ENCODE assay signal across 8 cellular contexts in genomic region chr9:94165592-94166236, GRCh38.
A peak's percentile ranks its signal among the peaks of the same experiment; 100 is the strongest.
DNase-seq lines count a peak whose midpoint lies in the region; ATAC-seq and TF ChIP-seq lines count a peak whose summit lies in the region.

No MANE protein-coding gene starts in this region.

- peaks cover 18% of the 10 kb centered on the region for H3K36me3 Mint-ChIP-seq in CD4-positive, alpha-beta T cell (ENCODE audit: low read depth)

- no peaks in the 10 kb centered on the region for H3K9me3 ChIP-seq in CD4-positive, alpha-beta T cell (ENCODE audit: control insufficient read depth, low read length)

- H3K27ac Mint-ChIP-seq in CD4-positive, alpha-beta T cell: peak overlapping the region; percentile 98

- CTCF ChIA-PET in CD4-positive, alpha-beta T cell (lab: Charles Lee): interaction anchor here (1.3 kb wide), 1 partner anchor 48 kb away, joined by 3 read pairs; no protein-coding TSS in a partner anchor

- no peaks in the 10 kb centered on the region for H3K27me3 Mint-ChIP-seq in CD4-positive, alpha-beta T cell

- peak overlapping the region; percentile 94 for H3K4me3 Mint-ChIP-seq in CD4-positive, alpha-beta T cell

- H3K27ac ChIP-seq in CD4-positive, alpha-beta T cell (ENCODE audit: low read depth, low read length): peak overlapping the region; percentile 95

- no peaks in the 10 kb centered on the region for H3K27me3 ChIP-seq in CD4-positive, alpha-beta T cell (ENCODE audit: control insufficient read depth, insufficient read depth, low read length)

- ATAC-seq in CD4-positive, alpha-beta T cell (ENCODE audit: poor library complexity): peak; percentile 88

- TF ChIP-seq CTCF in CD4-positive, alpha-beta T cell (IDR thresholded peaks at IDR 0.05): no peak
- no peak for TF ChIP-seq CTCF in GM20000 (IDR thresholded peaks at IDR 0.05; ENCODE audit: extremely low read depth, missing control alignments)

- no peaks in the 10 kb centered on the region for H3K9me3 Mint-ChIP-seq in CD4-positive, alpha-beta T cell

- peaks cover 59% of the 10 kb centered on the region for H3K4me1 Mint-ChIP-seq in CD4-positive, alpha-beta T cell (ENCODE audit: low read depth)

- DNase-seq in CD4-positive, alpha-beta T cell: peak; percentile 91 to 98 (median 94)
- DNase-seq in GM20000 (ENCODE audit: low spot score) (peak; percentile 98), HS-5 (ENCODE audit: low read depth) (peak; percentile 91), NK-92 (lab: John Stamatoyannopoulos, UW; ENCODE audit: unreplicated experiment) (peak; percentile 79), lung microvascular endothelial cell (ENCODE audit: low read depth in 2 of 2) (peak; percentile 99)
- DNase-seq in activated CD8-positive, alpha-beta memory T cell treated with anti-CD3 and anti-CD28 coated beads for 24 hours: peak; percentile 95
- peak; percentile 94 for DNase-seq in effector CD8-positive, alpha-beta T cell (lab: John Stamatoyannopoulos, UW)
- DNase-seq in stimulated activated CD4-positive, alpha-beta T cell treated with anti-CD3 and anti-CD28 coated beads, TNF-alpha, amount 100 ng/mL, for 4 hours (ENCODE audit: low read depth in 3 of 3): peak; percentile 84 to 95 (median 94)

- intact Hi-C loops in CD4-positive, alpha-beta T cell (cut with DNase I, micrococcal nuclease): loop anchor here (2.0 to 10.0 kb wide), 9 partner anchors 93 to 1871 kb away; partner anchors contain the start of genes PHF2 (in 2 of the 2), ZNF169 (in 2 of the 2), AOPEP (in 1 of the 2) and IARS1 (in 1 of the 2)

- POLR2A ChIA-PET in CD4-positive, alpha-beta T cell (lab: Charles Lee): interaction anchor here (0.6 to 1.7 kb wide), 10 partner anchors 8 to 1496 kb away, joined by 3 to 8 read pairs (median 3); partner anchors contain the start of gene IPPK

Comparison
In these comparisons a context has a peak if more than half of its experiments do, and no peak if none do; other contexts are left out.
1. Peak in every context shown above with its lines: DNase-seq, ATAC-seq and H3K27ac ChIP-seq.